ENCODE assay signal across 1 cellular context in the genomic region with DNA sequence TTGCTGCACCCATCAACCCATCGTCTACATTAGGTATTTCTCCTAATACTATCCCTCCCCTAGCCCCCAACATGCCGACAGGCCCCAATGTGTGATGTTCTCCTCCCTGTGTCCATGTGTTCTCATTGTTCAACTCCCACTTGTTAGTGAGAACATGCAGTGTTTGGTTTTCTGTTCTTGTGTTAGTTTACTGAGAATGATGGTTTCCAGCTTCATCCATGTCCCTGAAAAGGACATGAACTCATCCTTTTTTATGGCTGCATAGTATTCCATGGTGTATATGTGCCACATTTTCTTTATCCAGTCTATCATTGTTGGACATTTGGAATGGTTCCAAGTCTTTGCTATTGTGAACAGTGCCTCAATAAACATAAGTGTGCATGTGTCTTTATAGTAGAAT.
A peak's percentile ranks its signal among the peaks of the same experiment; 100 is the strongest.
TF ChIP-seq lines count a peak whose summit lies in the region.
"Not testable (repeated sequence)": the region's sequence is repeated elsewhere in the genome, so short reads cannot be mapped to it uniquely, and the experiment has no call there.

No MANE protein-coding gene starts in this region.

- not testable (repeated sequence) for H3K4me3 ChIP-seq in HEK293 (ENCODE audit: low read depth, low read length)

- H3K9me3 ChIP-seq in HEK293 (ENCODE audit: control insufficient read depth, insufficient read depth, low read depth, low read length) = not testable (repeated sequence)

- peaks cover 35 to 46% of the 10 kb centered on the region in 2 experiments for H3K36me3 ChIP-seq in HEK293 (ENCODE audit: control insufficient read depth in 2 of 2, insufficient read depth in 1 of 2, low read length in 2 of 2)

- CTCF ChIA-PET in HEK293 (lab: Yijun Ruan, JAX) = not testable (repeated sequence)

- TF ChIP-seq CTCF in HEK293 (tag by site-specific recombination; IDR thresholded peaks at IDR 0.05) = not testable (repeated sequence)

- H3K4me1 ChIP-seq in HEK293 (ENCODE audit: control insufficient read depth, insufficient read depth, low read length) = not testable (repeated sequence)

- POLR2A ChIA-PET in HEK293 (lab: Yijun Ruan, JAX) = not testable (repeated sequence)

- H3K27ac ChIP-seq in HEK293 (ENCODE audit: extremely low read depth, low read depth, low read length) = not testable (repeated sequence)

TF ChIP-seq in HEK293, 187 proteins besides CTCF, POLR2A, EP300 and RAD21:
- 0 out of 2 replicates have a peak, but pooled peaks have one; percentile 60 for TF ChIP-seq ZNF280D (tag by site-specific recombination; IDR thresholded peaks at IDR 0.05)
- TF ChIP-seq ZNF146 (tag by site-specific recombination; IDR thresholded peaks at IDR 0.05) = peak; percentile 92
TF ChIP-seq in HEK293: peak in this region for 2; not testable (repeated sequence) for 185.
